In genomic region chr12:13000935-13001724, GRCh38 we compare ENCODE assay signal across 8 cellular contexts. TPM values are rescaled to one million over a fixed set of nuclear protein-coding genes. Genes with fewer than 3 reads are reported as not detected.
DNase-seq lines count a peak whose midpoint lies in the region; TF ChIP-seq lines count a peak whose summit lies in the region.

No MANE protein-coding gene starts in this region.

- TF ChIP-seq CTCF in brain (conservative IDR thresholded peaks at IDR 0.05): peak; percentile 40 to 67

- H3K4me1 Mint-ChIP-seq in T-helper 2 cell treated with Interferon-gamma antibody and Interleukin-4, amounts not matched to agents 5 μg/mL and 100 μg/mL, for 36 hours (ENCODE audit: low read depth): peaks cover 25% of the 10 kb centered on the region
- peaks cover 40% of the 10 kb centered on the region for H3K4me1 Mint-ChIP-seq in brain

- H3K4me3 Mint-ChIP-seq in T-helper 2 cell treated with Interferon-gamma antibody and Interleukin-4, amounts not matched to agents 5 μg/mL and 100 μg/mL, for 36 hours: peak overlapping the region; percentile 84
- peak overlapping the region; percentile 88 to 97 (median 96) for H3K4me3 Mint-ChIP-seq in brain

- peak overlapping the region; percentile 82 for H3K4me3 ChIP-seq in rectal smooth muscle tissue (ENCODE audit: low read length)

- H3K36me3 ChIP-seq in rectal smooth muscle tissue (ENCODE audit: control insufficient read depth, insufficient read depth, low read length): no peaks in the 10 kb centered on the region

- no peaks in the 10 kb centered on the region for H3K36me3 Mint-ChIP-seq in T-helper 2 cell treated with Interferon-gamma antibody and Interleukin-4, amounts not matched to agents 5 μg/mL and 100 μg/mL, for 36 hours (ENCODE audit: low read depth)
- no peaks in the 10 kb centered on the region for H3K36me3 Mint-ChIP-seq in brain

- H3K27me3 ChIP-seq in rectal smooth muscle tissue (ENCODE audit: control insufficient read depth, insufficient read depth, low read length): no peaks in the 10 kb centered on the region

- peak overlapping the region; percentile 86 for H3K27ac ChIP-seq in rectal smooth muscle tissue (ENCODE audit: low read depth, low read length)

- peaks cover 6% of the 10 kb centered on the region for H3K4me1 ChIP-seq in rectal smooth muscle tissue (ENCODE audit: control insufficient read depth, insufficient read depth, low read length)

- no peaks in the 10 kb centered on the region for H3K9me3 Mint-ChIP-seq in T-helper 2 cell treated with Interferon-gamma antibody and Interleukin-4, amounts not matched to agents 5 μg/mL and 100 μg/mL, for 36 hours
- H3K9me3 Mint-ChIP-seq in brain: peaks cover 0 to 3% (median 0%) of the 10 kb centered on the region in 5 experiments

- H3K27me3 Mint-ChIP-seq in T-helper 2 cell treated with Interferon-gamma antibody and Interleukin-4, amounts not matched to agents 5 μg/mL and 100 μg/mL, for 36 hours (ENCODE audit: low read depth): peaks cover 40% of the 10 kb centered on the region
- H3K27me3 Mint-ChIP-seq in brain: peaks cover 16% of the 10 kb centered on the region

- DNase-seq in NCI-H1417 (lab: John Stamatoyannopoulos, UW) (peak; percentile 47 to 79 (median 77)), NCI-H1417 treated with DMSO at 0.1 percent for 48 hours (lab: John Stamatoyannopoulos, UW) (no peak), HuH-7 (ENCODE audit: low spot score) (peak; percentile 74), hypothalamus (lab: John Stamatoyannopoulos, UW) (peak in 44 of 51 donors; percentile 15 to 83 (median 56)), KG1 (lab: John Stamatoyannopoulos, UW) (no peak)
- DNase-seq in T-helper 2 cell treated with Interferon-gamma antibody and Interleukin-4, amounts not matched to agents 5 μg/mL and 100 μg/mL, for 36 hours (ENCODE audit: low spot score): peak; percentile 32

- peak overlapping the region; percentile 32 for H3K9ac ChIP-seq in rectal smooth muscle tissue (ENCODE audit: low read length)

- H3K27ac Mint-ChIP-seq in T-helper 2 cell treated with Interferon-gamma antibody and Interleukin-4, amounts not matched to agents 5 μg/mL and 100 μg/mL, for 36 hours: peak overlapping the region; percentile 79
- H3K27ac Mint-ChIP-seq in brain: peak overlapping the region; percentile 22 to 92 (median 86)

RNA-seq across cellular contexts. Expression of gene HEBP1, which starts 1.1 kb away (rescaled TPM):
- polyA plus RNA-seq in brain (ENCODE audit: insufficient read depth, low read depth, low replicate concordance): 57.4 TPM

RNA-seq across cellular contexts. Expression of gene FAM234B, which starts 43.1 kb away (rescaled TPM):
- 17.1 TPM for polyA plus RNA-seq in brain (ENCODE audit: insufficient read depth, low read depth, low replicate concordance)

RNA-seq across cellular contexts. Expression of gene GPRC5D, which starts 49.2 kb away (rescaled TPM):
- polyA plus RNA-seq in brain (ENCODE audit: insufficient read depth, low read depth, low replicate concordance): not detected

Comparison
In these comparisons a context has a peak if more than half of its experiments do, and no peak if none do; other contexts are left out.
1. DNase-seq: peak in NCI-H1417 (3 of 3), HuH-7 (single experiment), T-helper 2 cell treated with Interferon-gamma antibody and Interleukin-4, amounts not matched to agents 5 μg/mL and 100 μg/mL, for 36 hours (single experiment) and hypothalamus (44 of 51); none in NCI-H1417 treated with DMSO at 0.1 percent for 48 hours (single experiment) and KG1 (single experiment).